In genomic region chr12:124030510-124030909, GRCh38 we compare ENCODE assay signal across 13 cellular contexts. TPM values are rescaled to one million over a fixed set of nuclear protein-coding genes. Genes with fewer than 3 reads are reported as not detected.
DNase-seq lines count a peak whose midpoint lies in the region; ATAC-seq and TF ChIP-seq lines count a peak whose summit lies in the region.
"Had no signal": no experiment of that assay in that cellular context is flagged by ENCODE, and none has a peak within 500 bp of the region (broad histone marks: within the 10 kb centered on the region; RNA-seq: fewer than 3 reads in every experiment).

No MANE protein-coding gene starts in this region.

- no peak for TF ChIP-seq POLR2A in uterus (IDR thresholded peaks at IDR 0.05)

- peak overlapping the region; percentile 43 to 65 for H3K27ac ChIP-seq in uterus
- H3K27ac ChIP-seq: psoas muscle, WERI-Rb-1 had no signal

- no peak for TF ChIP-seq CTCF in astrocyte of the spinal cord (IDR thresholded peaks at IDR 0.05; ENCODE audit: low read depth, low read length)
- TF ChIP-seq CTCF in uterus (IDR thresholded peaks at IDR 0.05): no peak

- H3K36me3 ChIP-seq in uterus: no peaks in the 10 kb centered on the region
- H3K36me3 ChIP-seq: WERI-Rb-1 had no signal

- in situ Hi-C loops in astrocyte of the spinal cord (cut with HindIII; ENCODE audit: low sequenced_read_pairs): no loop called here

- H3K27me3 ChIP-seq in uterus: no peaks in the 10 kb centered on the region

- DNase-seq in Right ventricle myocardium inferior (ENCODE audit: missing footprints) (no peak), left ventricle myocardium superior (no peak), astrocyte of the spinal cord (ENCODE audit: low read depth, low spot score) (peak; percentile 61), iris pigment epithelial cell (ENCODE audit: low read depth) (peak; percentile 66), uterus (peak; percentile 57 to 69), GF-D8 (lab: John Stamatoyannopoulos, UW) (no peak)
- DNase-seq: 8988T, DND-41, NCI-H1930, psoas muscle, WERI-Rb-1 had no signal

- intact Hi-C loops in Right ventricle myocardium inferior (cut with DNase I): loop anchor here (5.0 to 10.0 kb wide), 2 partner anchors 128 to 874 kb away; no protein-coding TSS in a partner anchor
- intact Hi-C loops in left ventricle myocardium superior (cut with micrococcal nuclease): no loop called here
- intact Hi-C loops in uterus (cut with DNase I; ENCODE audit: low total_unique reads): no loop called here

- no peaks in the 10 kb centered on the region for H3K4me1 ChIP-seq in uterus

- ATAC-seq in Right ventricle myocardium inferior: peak; percentile 10
- ATAC-seq in left ventricle myocardium superior: no peak
- no peak for ATAC-seq in HG02884 (IDR thresholded peaks at IDR 0.05; ENCODE audit: unreplicated experiment)
- no peak for ATAC-seq in GM18867 (IDR thresholded peaks at IDR 0.05; ENCODE audit: unreplicated experiment)
- ATAC-seq: psoas muscle had no signal

- H3K4me3 ChIP-seq in astrocyte of the spinal cord (ENCODE audit: low read depth, low read length) (no peak overlapping the region), uterus (no peak overlapping the region)
- H3K4me3 ChIP-seq: psoas muscle had no signal

- H3K9me3 ChIP-seq in uterus: no peaks in the 10 kb centered on the region
- H3K9me3 ChIP-seq: psoas muscle had no signal

RNA-seq across cellular contexts. Expression of gene ZNF664, which starts 57.5 kb away (rescaled TPM):
- total RNA-seq in Right ventricle myocardium inferior (86.6 TPM), left ventricle myocardium superior (85.2 TPM), uterus (10 to 100 TPM; 23.1 to 97.1 (median 52.1) TPM)

RNA-seq across cellular contexts. Expression of gene CCDC92, which starts 57.9 kb away (rescaled TPM):
- total RNA-seq in Right ventricle myocardium inferior (58.2 TPM), left ventricle myocardium superior (54.0 TPM), uterus (10 to 100 TPM in 3 of 4 donors, 1 to 10 TPM in 1; 7.4 to 67.3 (median 32.8) TPM)

Comparison
In these comparisons a context has a peak if more than half of its experiments do, and no peak if none do; other contexts are left out.
1. DNase-seq: peak in astrocyte of the spinal cord (single experiment), iris pigment epithelial cell (single experiment) and uterus (2 of 2); none in Right ventricle myocardium inferior (single experiment), left ventricle myocardium superior (single experiment) and GF-D8 (single experiment).